In the genomic region with DNA sequence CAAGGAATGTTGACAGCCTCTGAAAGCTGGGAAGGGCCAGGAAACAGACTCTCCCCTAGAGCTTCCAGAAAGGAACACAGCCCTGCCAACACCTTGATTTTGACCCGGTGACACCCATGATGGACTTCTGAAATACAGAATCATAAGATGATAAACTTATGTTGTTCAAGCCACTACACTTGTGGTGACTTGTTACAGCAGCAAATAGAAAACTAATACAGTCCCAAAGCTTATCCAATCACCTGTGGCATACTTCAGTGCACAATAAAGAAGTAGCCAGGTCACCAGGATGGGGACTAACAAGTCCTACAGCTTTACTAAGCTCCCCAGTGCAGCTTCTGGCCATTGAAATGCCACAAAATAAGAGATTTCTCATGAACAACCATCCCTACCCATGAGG, we compare ENCODE assay signal across 30 cellular contexts. TPM values are rescaled to one million over a fixed set of nuclear protein-coding genes. Genes with fewer than 3 reads are reported as not detected.
"Had no signal": no experiment of that assay in that cellular context is flagged by ENCODE, and none has a peak within 500 bp of the region (broad histone marks: within the 10 kb centered on the region; RNA-seq: fewer than 3 reads in every experiment).

No MANE protein-coding gene starts in this region.

- ATAC-seq: activated CD4-positive, CD25-positive, alpha-beta regulatory T cell treated with anti-CD3 and anti-CD28 coated beads, Interleukin-2, amount 50 U/mL, for 24 hours; activated CD8-positive, alpha-beta T cell treated with anti-CD3 and anti-CD28 coated beads for 36 hours; activated T-cell treated with anti-CD3 and anti-CD28 coated beads, Interleukin-2, amount 50 U/mL, for 4 hours; activated T-helper 17 cell treated with anti-CD3 and anti-CD28 coated beads, Interleukin-2, amount 50 U/mL, for 72 hours; effector memory CD8-positive, alpha-beta T cell; gastroesophageal sphincter; heart right ventricle had no signal

- H3K27me3 ChIP-seq: brain microvascular endothelial cell, esophagus squamous epithelium, gastroesophageal sphincter had no signal

- H3K36me3 ChIP-seq: brain microvascular endothelial cell had no signal

- FAIRE-seq: astrocyte, bronchial epithelial cell, colon had no signal

- H3K4me1 ChIP-seq: gastroesophageal sphincter had no signal

- H3K9me3 ChIP-seq: esophagus squamous epithelium had no signal

- H3K27ac ChIP-seq: brain microvascular endothelial cell, gastroesophageal sphincter, heart right ventricle, WERI-Rb-1 had no signal

- H3K4me3 ChIP-seq: esophagus squamous epithelium, gastroesophageal sphincter, heart right ventricle had no signal

- DNase-seq: activated B cell treated with CpG ODN at 0.5 μM for 24 hours; activated CD4-positive, alpha-beta T cell treated with anti-CD3 and anti-CD28 coated beads for 48 hours; activated CD4-positive, alpha-beta T cell treated with anti-CD3 and anti-CD28 coated beads, Interleukin-2, amount 50 U/mL, for 1 hour; activated CD4-positive, alpha-beta T cell treated with anti-CD3 and anti-CD28 coated beads, Interleukin-2, amount 50 U/mL, for 48 hours; activated CD8-positive, alpha-beta memory T cell treated with anti-CD3 and anti-CD28 coated beads for 24 hours; activated CD8-positive, alpha-beta T cell treated with anti-CD3 and anti-CD28 coated beads for 36 hours; activated effector memory CD4-positive, alpha-beta T cell treated with Interleukin-2 at 50 U/mL for 16 hours; activated gamma-delta T cell treated with Interleukin-2 at 50 U/mL for 16 hours; activated naive CD4-positive, alpha-beta T cell treated with anti-CD3 and anti-CD28 coated beads, Interleukin-2, amount 50 U/mL, for 16 hours; activated naive CD4-positive, alpha-beta T cell treated with Interleukin-2 at 50 U/mL for 16 hours; activated T-cell treated with anti-CD3 and anti-CD28 coated beads, Interleukin-2, amount 50 U/mL, for 4 hours; amniotic stem cell; anterior cingulate cortex; brain microvascular endothelial cell; cortex of kidney; dermis blood vessel endothelial cell; effector CD4-positive, alpha-beta T cell; effector memory CD8-positive, alpha-beta T cell; esophagus squamous epithelium; foreskin melanocyte; heart right ventricle; T-helper 2 cell; WERI-Rb-1 had no signal

RNA-seq across cellular contexts. Expression of a gene that starts 5.4 kb away (rescaled TPM):
- total RNA-seq: activated B cell treated with CpG ODN at 0.5 μM for 24 hours, fibroblast of villous mesenchyme had no signal
